In the genomic region with DNA sequence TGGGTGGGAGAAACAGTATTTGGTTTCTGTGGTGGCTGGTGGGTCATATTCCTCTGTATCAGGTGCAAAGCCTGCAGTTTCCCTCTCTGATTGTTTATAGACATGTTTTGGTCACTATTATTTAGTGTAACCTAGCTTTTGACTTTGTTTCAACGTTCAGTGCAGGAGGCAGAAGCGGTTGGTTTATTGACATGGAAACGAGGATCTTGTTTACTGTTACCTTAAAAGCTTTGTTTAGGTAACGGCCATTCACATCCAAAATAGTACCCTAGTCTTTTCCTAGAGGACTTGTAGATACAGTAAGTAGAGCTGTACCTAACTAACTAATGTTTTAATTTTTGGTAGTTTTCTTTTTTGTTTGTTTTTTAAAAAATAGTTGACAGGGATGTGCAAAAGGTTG, we compare ENCODE assay signal across 1 cellular context.
TF ChIP-seq lines count a peak whose summit lies in the region.

No MANE protein-coding gene starts in this region.

TF ChIP-seq in HepG2, 621 proteins besides CTCF, POLR2A, EP300 and RAD21:
- TF ChIP-seq GLI4 (CRISPR knock-in tag; IDR thresholded peaks at IDR 0.05; ENCODE audit: borderline replicate concordance) (no peak), HNF4A (CRISPR knock-in tag; IDR thresholded peaks at IDR 0.05) (no peak), ZNF24 (IDR thresholded peaks at IDR 0.05) (no peak), KLF16 (CRISPR knock-in tag; IDR thresholded peaks at IDR 0.05) (no peak), SATB2 (CRISPR knock-in tag; IDR thresholded peaks at IDR 0.05) (no peak), THYN1 (CRISPR knock-in tag; IDR thresholded peaks at IDR 0.05; ENCODE audit: borderline replicate concordance, low read depth) (no peak), ZNF576 (CRISPR knock-in tag; IDR thresholded peaks at IDR 0.05) (no peak), TBX3 (IDR thresholded peaks at IDR 0.05; ENCODE audit: borderline replicate concordance) (no peak), PAF1 (CRISPR knock-in tag; IDR thresholded peaks at IDR 0.05) (no peak), ZNF430 (CRISPR knock-in tag; IDR thresholded peaks at IDR 0.05) (no peak)
TF ChIP-seq in HepG2: peak in this region for 0.
